In the genomic region with DNA sequence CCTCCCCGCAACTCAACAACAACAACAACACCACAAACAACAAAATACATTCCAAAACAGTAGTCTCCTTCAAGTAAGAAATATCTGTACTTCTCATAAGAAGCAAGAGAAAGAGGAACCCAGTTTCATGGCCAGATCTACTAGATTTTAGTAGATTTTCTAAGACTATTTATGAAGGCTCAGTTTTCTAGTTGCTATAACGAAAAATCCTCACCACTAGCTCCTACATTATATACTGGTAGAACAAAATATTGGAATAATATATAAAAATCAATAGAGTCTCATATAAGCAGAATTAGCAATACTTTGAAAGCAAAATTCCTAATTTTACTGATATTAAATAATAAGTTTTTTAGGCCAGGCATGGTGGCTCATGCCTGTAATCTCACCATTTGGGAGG, we compare ENCODE assay signal across 24 cellular contexts.
"Had no signal": no experiment of that assay in that cellular context is flagged by ENCODE, and none has a peak within 500 bp of the region (broad histone marks: within the 10 kb centered on the region; RNA-seq: fewer than 3 reads in every experiment).

No MANE protein-coding gene starts in this region.

- DNase-seq: effector CD8-positive, alpha-beta T cell; effector memory CD8-positive, alpha-beta T cell; endodermal cell; erythroblast; esophagus squamous epithelium; foreskin fibroblast; foreskin melanocyte; gastrocnemius medialis; glutamatergic neuron; head of caudate nucleus; heart right ventricle; hippocampal formation; left cardiac atrium; left lung; left ventricle myocardium superior; lower lobe of right lung; mesenchymal stem cell; mucosa of descending colon; naive B cell had no signal

- H3K9me3 ChIP-seq: esophagus squamous epithelium, gastrocnemius medialis, heart right ventricle, left lung, lower lobe of right lung, mucosa of descending colon had no signal

- H3K27ac Mint-ChIP-seq: effector memory CD8-positive, alpha-beta T cell; endodermal cell; mesothelial cell of epicardium; naive B cell had no signal

- FAIRE-seq: keratinocyte had no signal

- H3K27ac ChIP-seq: coronary artery, epithelial cell of prostate, esophagus squamous epithelium, gastrocnemius medialis, heart right ventricle, left lung, lower lobe of right lung had no signal

- H3K27me3 ChIP-seq: esophagus squamous epithelium, gastrocnemius medialis, heart right ventricle, left lung had no signal

- H3K4me1 ChIP-seq: esophagus squamous epithelium, gastrocnemius medialis, heart right ventricle, left lung, lower lobe of right lung had no signal

- H3K4me3 Mint-ChIP-seq: effector memory CD8-positive, alpha-beta T cell; endodermal cell; mesothelial cell of epicardium; naive B cell had no signal

- H3K27me3 Mint-ChIP-seq: effector memory CD8-positive, alpha-beta T cell; naive B cell had no signal

- H3K4me3 ChIP-seq: coronary artery, esophagus squamous epithelium, gastrocnemius medialis, heart right ventricle, left lung, lower lobe of right lung, mucosa of descending colon had no signal

- ATAC-seq: effector memory CD8-positive, alpha-beta T cell; esophagus mucosa; gastrocnemius medialis; heart right ventricle; left cardiac atrium; left lung; left ventricle myocardium superior; lower lobe of right lung; mucosa of descending colon had no signal

- H3K36me3 Mint-ChIP-seq: mesothelial cell of epicardium had no signal

- H3K9me3 Mint-ChIP-seq: effector memory CD8-positive, alpha-beta T cell; endodermal cell; mesothelial cell of epicardium; naive B cell had no signal
